Comparison of ENCODE assay signal across 4 cellular contexts in genomic region chr4:54637325-54637724, GRCh38. TPM values are rescaled to one million over a fixed set of nuclear protein-coding genes. Genes with fewer than 3 reads are reported as not detected.
"Had no signal": no experiment of that assay in that cellular context is flagged by ENCODE, and none has a peak within 500 bp of the region (broad histone marks: within the 10 kb centered on the region; RNA-seq: fewer than 3 reads in every experiment).

No MANE protein-coding gene starts in this region.

- ATAC-seq: GM12878 had no signal

- DNase-seq: GDM1, GF-D8 had no signal

- H3K4me3 ChIP-seq: GM12878 had no signal

RNA-seq across cellular contexts. Expression of gene KIT, which starts 20.4 kb away (rescaled TPM):
- total RNA-seq: G401, GM12878 had no signal
